14 cellular contexts compared by ENCODE assay signal in the genomic region with DNA sequence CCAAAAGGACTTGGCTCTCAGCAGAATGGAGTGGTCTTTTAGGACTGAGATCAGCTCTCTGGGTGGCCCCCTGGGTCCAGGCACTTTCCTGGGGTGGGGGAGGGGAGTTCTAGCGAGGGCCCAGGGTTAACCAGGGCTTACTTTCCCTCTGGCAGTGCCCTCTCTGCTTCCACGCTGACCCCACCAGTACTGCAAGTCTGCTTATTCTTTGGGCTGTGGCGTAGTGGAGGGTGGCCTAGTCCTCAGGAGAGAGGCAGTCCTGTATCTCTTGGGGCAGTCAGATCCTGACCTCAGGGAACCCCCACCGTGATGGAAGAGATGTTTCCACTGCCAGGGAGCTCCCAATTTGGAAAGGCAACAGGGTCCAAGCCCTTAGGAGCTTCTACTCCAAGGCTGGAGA.
DNase-seq lines count a peak whose midpoint lies in the region; ATAC-seq, FAIRE-seq and TF ChIP-seq lines count a peak whose summit lies in the region.
"Had no signal": no experiment of that assay in that cellular context is flagged by ENCODE, and none has a peak within 500 bp of the region (broad histone marks: within the 10 kb centered on the region; RNA-seq: fewer than 3 reads in every experiment).

No MANE protein-coding gene starts in this region.

- no peak overlapping the region for H2BK15ac ChIP-seq in mesenchymal stem cell (ENCODE audit: low read depth, poor library complexity, severe bottlenecking)

- H3K9me2 ChIP-seq in GM23338 (ENCODE audit: insufficient read depth) = no peaks in the 10 kb centered on the region

- no peaks in the 10 kb centered on the region for H3K36me3 Mint-ChIP-seq in GM23338 (ENCODE audit: low read depth)

- peak overlapping the region; percentile 78 for H4K91ac ChIP-seq in mesenchymal stem cell (ENCODE audit: low read length)

- H3K27me3 ChIP-seq in GM23338 (ENCODE audit: insufficient read depth) (no peaks in the 10 kb centered on the region), WERI-Rb-1 (ENCODE audit: insufficient read depth, low read depth, severe bottlenecking) (no peaks in the 10 kb centered on the region), mesenchymal stem cell (ENCODE audit: control insufficient read depth in 1 of 2, insufficient read depth in 1 of 2, low read length in 2 of 2) (peaks cover 0 to under 1% of the 10 kb centered on the region in 2 experiments), suprapubic skin (no peaks in the 10 kb centered on the region)
- H3K27me3 ChIP-seq: ascending aorta, SJSA1 had no signal

- TF ChIP-seq EP300 in suprapubic skin (IDR thresholded peaks at IDR 0.05) = no peak

- no peak overlapping the region for H3K4me3 ChIP-seq in GM23338
- no peak overlapping the region for H3K4me3 ChIP-seq in WERI-Rb-1 (ENCODE audit: low read depth, low read length)
- H3K4me3 ChIP-seq in mesenchymal stem cell (ENCODE audit: insufficient read depth in 1 of 2, low read depth in 1 of 2, low read length in 2 of 2) = no peak overlapping the region
- no peak overlapping the region for H3K4me3 ChIP-seq in suprapubic skin
- H3K4me3 ChIP-seq: ascending aorta, SJSA1 had no signal

- no peak overlapping the region for H3K14ac ChIP-seq in mesenchymal stem cell (ENCODE audit: low read length in 2 of 2)

- peaks cover 51% of the 10 kb centered on the region for H3K4me1 Mint-ChIP-seq in GM23338

- H3K23ac ChIP-seq in mesenchymal stem cell (ENCODE audit: low read length in 2 of 2) = no peak overlapping the region

- TF ChIP-seq POLR2A in suprapubic skin (IDR thresholded peaks at IDR 0.05) = no peak

- H2BK5ac ChIP-seq in mesenchymal stem cell (ENCODE audit: low read depth, low read length, poor library complexity, severe bottlenecking) = no peak overlapping the region

- H3K4me1 ChIP-seq in GM23338 (ENCODE audit: insufficient read depth) = peaks cover 40% of the 10 kb centered on the region
- H3K4me1 ChIP-seq in mesenchymal stem cell (ENCODE audit: control insufficient read depth, insufficient read depth, low read depth, low read length) = peaks cover 12% of the 10 kb centered on the region
- peaks cover 32% of the 10 kb centered on the region for H3K4me1 ChIP-seq in suprapubic skin

- H2AFZ ChIP-seq in GM23338 (no peak overlapping the region), mesenchymal stem cell (ENCODE audit: low read depth, low read length) (no peak overlapping the region)

- peaks cover 5% of the 10 kb centered on the region for H3K79me1 ChIP-seq in mesenchymal stem cell (replicated peaks; ENCODE audit: low read length, poor library complexity, severe bottlenecking)

- peaks cover 9% of the 10 kb centered on the region for H3K27me3 Mint-ChIP-seq in GM23338 (ENCODE audit: insufficient read depth, low read depth, poor library complexity)

- peak overlapping the region; percentile 20 for H2AK5ac ChIP-seq in mesenchymal stem cell (ENCODE audit: low read length, severe bottlenecking)

- H3K27ac Mint-ChIP-seq in GM23338 = no peak overlapping the region

- DNase-seq in GM23338 (ENCODE audit: low spot score) (peak; percentile 41), WERI-Rb-1 (peak; percentile 2), mesenchymal stem cell (no peak), suprapubic skin (ENCODE audit: low spot score in 2 of 2) (peak in 1 of 2 donors; percentile 31), RCC 7860 (ENCODE audit: low spot score) (no peak), C1 segment of cervical spinal cord (lab: John Stamatoyannopoulos, UW) (no peak), DMS53 (lab: John Stamatoyannopoulos, UW) (no peak)
- DNase-seq: activated CD4-positive, alpha-beta T cell treated with anti-CD3 and anti-CD28 coated beads, Interleukin-2, amount 50 U/mL, for 48 hours; KBM-7; stimulated activated CD4-positive, alpha-beta T cell treated with anti-CD3 and anti-CD28 coated beads, Interleukin-2, amount 100 ng/mL, for 48 hours; stimulated activated CD8-positive, alpha-beta memory T cell treated with anti-CD3 and anti-CD28 coated beads, Interleukin-4, amount 100 ng/mL, for 48 hours had no signal

- H3K4ac ChIP-seq in mesenchymal stem cell (ENCODE audit: low read depth in 1 of 2, low read length in 2 of 2) = peak overlapping the region in 1 of 2 experiments; percentile 80

- H3K36me3 ChIP-seq in GM23338 (ENCODE audit: insufficient read depth) = no peaks in the 10 kb centered on the region
- peaks cover 34% of the 10 kb centered on the region for H3K36me3 ChIP-seq in WERI-Rb-1
- peaks cover 0 to 5% of the 10 kb centered on the region in 2 experiments for H3K36me3 ChIP-seq in mesenchymal stem cell (ENCODE audit: control insufficient read depth in 1 of 2, insufficient read depth in 2 of 2, low read depth in 1 of 2, low read length in 2 of 2)
- no peaks in the 10 kb centered on the region for H3K36me3 ChIP-seq in suprapubic skin
- H3K36me3 ChIP-seq: ascending aorta, SJSA1 had no signal

- H3K79me2 ChIP-seq in GM23338 (replicated peaks; ENCODE audit: insufficient read depth) = no peaks in the 10 kb centered on the region

- H3K9ac ChIP-seq in mesenchymal stem cell (ENCODE audit: low read length) = no peak overlapping the region

- FAIRE-seq in RCC 7860 (lab: Jason Lieb, UNC) = no peak
- FAIRE-seq: G401.6 had no signal

- H3K18ac ChIP-seq in mesenchymal stem cell (ENCODE audit: low read depth in 1 of 2, low read length in 2 of 2) = peak overlapping the region; percentile 12 to 28

- peak; percentile 6; the same call in 2 of the 3 replicates for ATAC-seq in GM23338

- TF ChIP-seq CTCF in GM23338 (conservative IDR thresholded peaks at IDR 0.05; ENCODE audit: low read depth in 2 of 2) (no peak), WERI-Rb-1 (IDR thresholded peaks at IDR 0.05; ENCODE audit: low read depth, low read length) (no peak), suprapubic skin (IDR thresholded peaks at IDR 0.05) (no peak)

- no peak overlapping the region; the same call in 2 of the 3 replicates for H3K4me3 Mint-ChIP-seq in GM23338

- no peak overlapping the region for H3K27ac ChIP-seq in GM23338 (ENCODE audit: low read depth)
- no peak overlapping the region for H3K27ac ChIP-seq in WERI-Rb-1
- no peak overlapping the region for H3K27ac ChIP-seq in mesenchymal stem cell (ENCODE audit: low read length, poor library complexity, severe bottlenecking)
- H3K27ac ChIP-seq in suprapubic skin = peak overlapping the region; percentile 18
- H3K27ac ChIP-seq: ascending aorta, SJSA1 had no signal

- WGBS in mesenchymal stem cell = 82% methylated on average over 4 of the region's 4 CpGs
- WGBS in suprapubic skin = 81% methylated on average over 3 of the region's 4 CpGs

- peaks cover 3% of the 10 kb centered on the region; the same call in 1 of the 2 replicates for H4K20me1 ChIP-seq in GM23338 (replicated peaks; ENCODE audit: insufficient read depth)

- H2BK12ac ChIP-seq in mesenchymal stem cell (ENCODE audit: low read length in 2 of 2) = peak overlapping the region in 1 of 2 experiments; percentile 70

- H3K9me3 ChIP-seq in WERI-Rb-1 (ENCODE audit: severe bottlenecking) (no peaks in the 10 kb centered on the region), mesenchymal stem cell (ENCODE audit: control insufficient read depth, low read length) (no peaks in the 10 kb centered on the region), suprapubic skin (no peaks in the 10 kb centered on the region)
- H3K9me3 ChIP-seq: ascending aorta, SJSA1 had no signal

- H3K9me3 Mint-ChIP-seq in GM23338 = no peaks in the 10 kb centered on the region

- H4K8ac ChIP-seq in mesenchymal stem cell (ENCODE audit: low read length) = peak overlapping the region; percentile 51

- H2BK120ac ChIP-seq in mesenchymal stem cell (ENCODE audit: low read depth, low read length) = no peak overlapping the region

- H3K4me2 ChIP-seq in GM23338 (peak overlapping the region; percentile 42), mesenchymal stem cell (ENCODE audit: low read length, poor library complexity, severe bottlenecking) (no peak overlapping the region)

- H3F3A ChIP-seq in GM23338 (replicated peaks; ENCODE audit: low read depth) = peaks cover 5% of the 10 kb centered on the region; the same call in 1 of the 2 replicates

TF ChIP-seq in GM23338, 12 proteins besides CTCF, POLR2A, EP300 and RAD21 (continues in another document):
- no peak for TF ChIP-seq EZH2phosphoT487 (IDR thresholded peaks at IDR 0.05; ENCODE audit: unreplicated experiment)
- TF ChIP-seq STAT1 (IDR thresholded peaks at IDR 0.05; ENCODE audit: unreplicated experiment) = no peak
- no peak for TF ChIP-seq JUNB (IDR thresholded peaks at IDR 0.05; ENCODE audit: unreplicated experiment)
- TF ChIP-seq ZNF331 (CRISPR knock-in tag; IDR thresholded peaks at IDR 0.05; ENCODE audit: low read depth) = no peak
- TF ChIP-seq, protein P1, sequence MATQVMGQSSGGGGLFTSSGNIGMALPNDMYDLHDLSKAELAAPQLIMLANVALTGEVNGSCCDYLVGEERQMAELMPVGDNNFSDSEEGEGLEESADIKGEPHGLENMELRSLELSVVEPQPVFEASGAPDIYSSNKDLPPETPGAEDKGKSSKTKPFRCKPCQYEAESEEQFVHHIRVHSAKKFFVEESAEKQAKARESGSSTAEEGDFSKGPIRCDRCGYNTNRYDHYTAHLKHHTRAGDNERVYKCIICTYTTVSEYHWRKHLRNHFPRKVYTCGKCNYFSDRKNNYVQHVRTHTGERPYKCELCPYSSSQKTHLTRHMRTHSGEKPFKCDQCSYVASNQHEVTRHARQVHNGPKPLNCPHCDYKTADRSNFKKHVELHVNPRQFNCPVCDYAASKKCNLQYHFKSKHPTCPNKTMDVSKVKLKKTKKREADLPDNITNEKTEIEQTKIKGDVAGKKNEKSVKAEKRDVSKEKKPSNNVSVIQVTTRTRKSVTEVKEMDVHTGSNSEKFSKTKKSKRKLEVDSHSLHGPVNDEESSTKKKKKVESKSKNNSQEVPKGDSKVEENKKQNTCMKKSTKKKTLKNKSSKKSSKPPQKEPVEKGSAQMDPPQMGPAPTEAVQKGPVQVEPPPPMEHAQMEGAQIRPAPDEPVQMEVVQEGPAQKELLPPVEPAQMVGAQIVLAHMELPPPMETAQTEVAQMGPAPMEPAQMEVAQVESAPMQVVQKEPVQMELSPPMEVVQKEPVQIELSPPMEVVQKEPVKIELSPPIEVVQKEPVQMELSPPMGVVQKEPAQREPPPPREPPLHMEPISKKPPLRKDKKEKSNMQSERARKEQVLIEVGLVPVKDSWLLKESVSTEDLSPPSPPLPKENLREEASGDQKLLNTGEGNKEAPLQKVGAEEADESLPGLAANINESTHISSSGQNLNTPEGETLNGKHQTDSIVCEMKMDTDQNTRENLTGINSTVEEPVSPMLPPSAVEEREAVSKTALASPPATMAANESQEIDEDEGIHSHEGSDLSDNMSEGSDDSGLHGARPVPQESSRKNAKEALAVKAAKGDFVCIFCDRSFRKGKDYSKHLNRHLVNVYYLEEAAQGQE (IDR thresholded peaks at IDR 0.05; ENCODE audit: unreplicated experiment) = no peak

Comparison
In these comparisons a context has a peak if more than half of its experiments do, and no peak if none do; other contexts are left out.
1. DNase-seq: peak in GM23338 (single experiment) and WERI-Rb-1 (single experiment); none in mesenchymal stem cell (single experiment), RCC 7860 (single experiment), C1 segment of cervical spinal cord (0 of 14) and DMS53 (single experiment).